16 cellular contexts compared by ENCODE assay signal in the genomic region with DNA sequence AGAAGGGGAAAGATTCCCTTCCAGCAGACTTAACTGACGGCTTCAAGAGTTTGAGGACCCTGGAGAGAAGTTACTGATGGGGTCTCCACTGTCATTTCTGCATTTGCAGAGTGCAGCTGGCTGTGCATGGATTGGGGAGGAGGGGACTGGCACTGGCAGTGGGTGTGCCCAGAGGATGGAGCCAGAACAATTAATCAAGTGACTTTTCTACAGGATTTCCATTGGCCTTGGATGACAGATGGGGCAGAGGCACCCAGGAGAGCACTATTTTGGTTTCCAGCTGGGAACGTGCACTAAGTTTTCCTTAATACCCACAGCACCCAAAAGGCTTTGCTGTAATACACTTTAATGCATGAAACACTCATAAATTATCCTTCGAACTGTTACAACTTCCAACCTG. TPM values are rescaled to one million over a fixed set of nuclear protein-coding genes. Genes with fewer than 3 reads are reported as not detected.
A peak's percentile ranks its signal among the peaks of the same experiment; 100 is the strongest.
DNase-seq lines count a peak whose midpoint lies in the region; ATAC-seq, FAIRE-seq and TF ChIP-seq lines count a peak whose summit lies in the region.
"Had no signal": no experiment of that assay in that cellular context is flagged by ENCODE, and none has a peak within 500 bp of the region (broad histone marks: within the 10 kb centered on the region; RNA-seq: fewer than 3 reads in every experiment).

No MANE protein-coding gene starts in this region.

- H3F3A ChIP-seq in neural progenitor cell (ENCODE audit: low read depth), result peaks cover 12% of the 10 kb centered on the region

- no peak for TF ChIP-seq POLR2A in H1 (IDR thresholded peaks at IDR 0.05; ENCODE audit: control extremely low read depth in 1 of 2, low read depth in 2 of 2, low read length in 2 of 2)

- H3K27me3 ChIP-seq in H1 (replicated peaks in 1 of 4; ENCODE audit: control insufficient read depth in 3 of 4, extremely low read depth in 1 of 4, insufficient read depth in 3 of 4, low read length in 3 of 4), result peaks cover 7 to 38% (median 29%) of the 10 kb centered on the region in 4 experiments
- H3K27me3 ChIP-seq in neural progenitor cell, result peaks cover 72% of the 10 kb centered on the region

- no peaks in the 10 kb centered on the region for H3K36me3 ChIP-seq in H1 (ENCODE audit: control insufficient read depth in 2 of 4, insufficient read depth in 4 of 4, low read length in 3 of 4)
- H3K36me3 ChIP-seq in neural progenitor cell, result no peaks in the 10 kb centered on the region
- H3K36me3 ChIP-seq: esophagus squamous epithelium had no signal

- H3K4ac ChIP-seq in H1 (replicated peaks; ENCODE audit: insufficient read length, low read depth, low read length), result no peak overlapping the region

- H3K4me3 ChIP-seq in H1 (ENCODE audit: extremely low read depth in 1 of 4, insufficient read depth in 2 of 4, low read depth in 3 of 4, low read length in 4 of 4) (peak overlapping the region in 2 of 4 experiments; percentile 55 to 83; a peak in 3 of 8 replicates), neural progenitor cell (peak overlapping the region; percentile 70)

- H3K27ac ChIP-seq in H1 (ENCODE audit: low read depth, low read length) (no peak overlapping the region), neural progenitor cell (no peak overlapping the region)
- H3K27ac ChIP-seq: HL-60 had no signal

- peak overlapping the region; percentile 89 for H3K4me3 Mint-ChIP-seq in neural progenitor cell

- H3K4me2 ChIP-seq in H1 (ENCODE audit: insufficient read depth in 1 of 2, low read depth in 2 of 2, low read length in 2 of 2), result peak overlapping the region; percentile 33 to 65; a peak in 3 of 4 replicates
- peak overlapping the region; percentile 97 for H3K4me2 ChIP-seq in neural progenitor cell

- no peak overlapping the region for H3K56ac ChIP-seq in H1 (replicated peaks; ENCODE audit: insufficient read length, low read depth, low read length)

- POLR2A ChIA-PET in H1 (lab: Charles Lee; ENCODE audit: partially characterized antibody), result no interaction called here

- ATAC-seq in activated naive CD4-positive, alpha-beta T cell treated with anti-CD3 and anti-CD28 coated beads, Interleukin-2, amount 50 U/mL, for 72 hours, result no peak
- no peak for ATAC-seq in HG03039 (IDR thresholded peaks at IDR 0.05; ENCODE audit: unreplicated experiment)

- no peak overlapping the region for H2BK120ac ChIP-seq in H1 (replicated peaks; ENCODE audit: low read depth, low read length)

- no peak overlapping the region for H3K18ac ChIP-seq in H1 (ENCODE audit: extremely low read depth, low read length)

- H3K79me2 ChIP-seq in H1 (ENCODE audit: control insufficient read depth in 1 of 2, insufficient read depth in 2 of 2, low read length in 2 of 2), result no peaks in the 10 kb centered on the region
- H3K79me2 ChIP-seq in neural progenitor cell (ENCODE audit: low read depth), result no peaks in the 10 kb centered on the region

- no peaks in the 10 kb centered on the region for H3K79me1 ChIP-seq in H1 (ENCODE audit: low read depth, low read length)

- TF ChIP-seq EP300 in H1 (IDR thresholded peaks at IDR 0.05; ENCODE audit: borderline replicate concordance in 1 of 2, low read depth in 2 of 2, low read length in 2 of 2), result no peak

- peaks cover 36% of the 10 kb centered on the region for H3K27me3 Mint-ChIP-seq in neural progenitor cell (ENCODE audit: insufficient read depth, low read depth)

- H3K23me2 ChIP-seq in H1 (ENCODE audit: low read depth, low read length), result peaks cover 8% of the 10 kb centered on the region; the same call in 1 of the 2 replicates

- H3K27ac Mint-ChIP-seq in neural progenitor cell, result no peak overlapping the region
- no peak overlapping the region for H3K27ac Mint-ChIP-seq in activated naive CD4-positive, alpha-beta T cell treated with anti-CD3 and anti-CD28 coated beads, Interleukin-2, amount 50 U/mL, for 72 hours
- H3K27ac Mint-ChIP-seq: CD8-positive, alpha-beta memory T cell had no signal

- H4K8ac ChIP-seq in H1 (ENCODE audit: extremely low read depth, insufficient read depth, low read length), result no peak overlapping the region

- H3K4me1 Mint-ChIP-seq in neural progenitor cell, result peaks cover 23% of the 10 kb centered on the region
- H3K4me1 Mint-ChIP-seq: CD8-positive, alpha-beta memory T cell had no signal

- no peaks in the 10 kb centered on the region for H3K9me3 ChIP-seq in H1 (ENCODE audit: insufficient read depth in 2 of 2, low read depth in 1 of 2, low read length in 1 of 2)
- H3K9me3 ChIP-seq in neural progenitor cell (ENCODE audit: low read depth), result no peaks in the 10 kb centered on the region
- H3K9me3 ChIP-seq: esophagus squamous epithelium had no signal

- no peak for FAIRE-seq in H1 (lab: Jason Lieb, UNC)
- FAIRE-seq: islet of Langerhans, TTC549 had no signal

- WGBS in H1 (ENCODE audit: extremely low coverage in 1 of 2, insufficient coverage in 1 of 2, insufficient read length in 1 of 2, insufficient replicate concordance in 2 of 2, low coverage in 1 of 2, low lambda C conversion rate in 2 of 2, missing lambda C conversion rate in 1 of 2), 2 experiments, result 57% methylated on average over 3 of the region's 3 CpGs; no CpG with 5 or more reads in 1 of the 2 experiments

- no peak overlapping the region for H4K5ac ChIP-seq in H1 (ENCODE audit: insufficient read length, low read depth, low read length)

- H2BK15ac ChIP-seq in H1 (ENCODE audit: low read length), result no peak overlapping the region

- no peaks in the 10 kb centered on the region for H3K36me3 Mint-ChIP-seq in neural progenitor cell
- no peaks in the 10 kb centered on the region for H3K36me3 Mint-ChIP-seq in activated naive CD4-positive, alpha-beta T cell treated with anti-CD3 and anti-CD28 coated beads, Interleukin-2, amount 50 U/mL, for 72 hours
- H3K36me3 Mint-ChIP-seq: CD8-positive, alpha-beta memory T cell had no signal

- no peak overlapping the region for H3K23ac ChIP-seq in H1 (ENCODE audit: insufficient read length)

- H3K14ac ChIP-seq in H1 (ENCODE audit: insufficient read length), result no peak overlapping the region

- H4K20me1 ChIP-seq in H1 (replicated peaks in 1 of 2; ENCODE audit: control insufficient read depth in 1 of 2, insufficient read depth in 2 of 2, low read length in 2 of 2), result peaks cover 0 to 2% of the 10 kb centered on the region in 2 experiments
- no peaks in the 10 kb centered on the region for H4K20me1 ChIP-seq in neural progenitor cell (ENCODE audit: low read depth)

- H3K4me1 ChIP-seq in H1 (replicated peaks in 1 of 4; ENCODE audit: control insufficient read depth in 3 of 4, insufficient read depth in 4 of 4, low read length in 3 of 4) (peaks cover 0 to 7% (median 0%) of the 10 kb centered on the region in 4 experiments; a peak in 4 of 7 replicates), neural progenitor cell (peaks cover 18% of the 10 kb centered on the region)

- H3K9ac ChIP-seq in H1 (replicated peaks in 1 of 4; ENCODE audit: extremely low read depth in 1 of 4, low read depth in 3 of 4, low read length in 3 of 4) (no peak overlapping the region), neural progenitor cell (no peak overlapping the region)

- CTCF ChIA-PET in H1 (lab: Charles Lee; ENCODE audit: partially characterized antibody), result interaction anchor here (1.2 to 3.4 kb wide), 5 partner anchors 9 to 160 kb away, joined by 3 to 13 read pairs (median 4); no protein-coding TSS in a partner anchor

- no peak for TF ChIP-seq RAD21 in H1 (IDR thresholded peaks at IDR 0.05 in 1 of 2, conservative IDR thresholded peaks at IDR 0.05 in 1 of 2; ENCODE audit: low read depth in 2 of 2, low read length in 2 of 2)

- no peak overlapping the region for H4K91ac ChIP-seq in H1 (replicated peaks; ENCODE audit: insufficient read length, low read length)

- TF ChIP-seq CTCF in H1 (IDR thresholded peaks at IDR 0.05; ENCODE audit: control extremely low read depth in 1 of 3, insufficient read depth in 1 of 3, low read depth in 1 of 3, low read length in 3 of 3) (no peak), neural progenitor cell (IDR thresholded peaks at IDR 0.05) (no peak)

- H2BK5ac ChIP-seq in H1 (ENCODE audit: low read depth, low read length), result no peak overlapping the region

- DNase-seq in D341Med (ENCODE audit: low spot score) (peak; percentile 52), NCI-H1105 treated with DMSO at 0.1 percent for 48 hours (lab: John Stamatoyannopoulos, UW) (peak; percentile 57), H1 (ENCODE audit: low read depth in 1 of 2, low spot score in 2 of 2) (no peak), neural progenitor cell (ENCODE audit: low spot score) (no peak), amygdala (lab: John Stamatoyannopoulos, UW) (no peak), OCI-M2 (lab: John Stamatoyannopoulos, UW; ENCODE audit: unreplicated experiment) (no peak)
- DNase-seq in activated naive CD4-positive, alpha-beta T cell treated with anti-CD3 and anti-CD28 coated beads, Interleukin-2, amount 50 U/mL, for 72 hours (ENCODE audit: low spot score in 2 of 2), result no peak
- DNase-seq: activated naive CD4-positive, alpha-beta T cell treated with Interleukin-2 at 50 U/mL for 16 hours; CD8-positive, alpha-beta memory T cell; cerebellar nuclear complex; esophagus squamous epithelium; NCI-H446 had no signal

- H2AFZ ChIP-seq in H1 (ENCODE audit: low read length) (no peak overlapping the region), neural progenitor cell (replicated peaks) (no peak overlapping the region)

- H3K9me3 Mint-ChIP-seq in neural progenitor cell, result no peaks in the 10 kb centered on the region
- no peaks in the 10 kb centered on the region for H3K9me3 Mint-ChIP-seq in activated naive CD4-positive, alpha-beta T cell treated with anti-CD3 and anti-CD28 coated beads, Interleukin-2, amount 50 U/mL, for 72 hours

- no peak overlapping the region for H2BK20ac ChIP-seq in H1 (ENCODE audit: low read length)

- no peak overlapping the region for H2BK12ac ChIP-seq in H1 (ENCODE audit: low read depth, low read length)

- H2AK5ac ChIP-seq in H1 (ENCODE audit: low read depth, low read length), result no peak overlapping the region

TF ChIP-seq in H1, 55 proteins besides CTCF, POLR2A, EP300 and RAD21 (continues in another document):
- TF ChIP-seq SIRT6 (IDR thresholded peaks at IDR 0.05; ENCODE audit: low read length) (no peak), YY1 (IDR thresholded peaks at IDR 0.05; ENCODE audit: low read depth, low read length) (no peak), SRF (IDR thresholded peaks at IDR 0.05; ENCODE audit: low read depth, low read length) (no peak), CREB1 (IDR thresholded peaks at IDR 0.05) (no peak), TEAD4 (IDR thresholded peaks at IDR 0.05; ENCODE audit: low read depth, low read length) (no peak)

RNA-seq across cellular contexts. Expression of gene NGF, which starts 1.3 kb away (rescaled TPM):
- total RNA-seq in H1 (2021; fragmentation: NEBNext Ultra II Directional; extraction: Animal tissue kit (Norgen Biotek cat#: 25700)), result 0.63 TPM in 1 of 2 replicates, not detected in the other
- polyA plus RNA-seq in H1 (2011; rRNA removed), result 1.6 TPM in 2 replicates
- 1.3 TPM for polyA plus RNA-seq in H1 (2011; cell fraction: cytosol; rRNA removed)
- polyA plus RNA-seq in H1 (2011; cell fraction: nucleus; rRNA removed), result 1.5 TPM
- polyA plus RNA-seq in H1 (2012, experiment 1 of 2), result 0.47 to 1.1 TPM (median 0.65 TPM) in 4 replicates
- polyA plus RNA-seq in H1 (2012, experiment 2 of 2), result 0.87 TPM
- polyA plus RNA-seq in H1 (2013, experiment 1 of 2), result 0.28 TPM
- polyA plus RNA-seq in H1 (2013, experiment 2 of 2), result 0.44 TPM
- 0.54 and 0.73 TPM in 2 replicates for polyA minus RNA-seq in H1 (2011; rRNA and poly(A)+ RNA removed)
- polyA minus RNA-seq in H1 (2011; cell fraction: cytosol; rRNA and poly(A)+ RNA removed), result not detected
- not detected for polyA minus RNA-seq in H1 (2011; cell fraction: nucleus; rRNA and poly(A)+ RNA removed)
- total RNA-seq in neural progenitor cell (ENCODE audit: low replicate concordance), result not detected in 2 replicates
- total RNA-seq in activated naive CD4-positive, alpha-beta T cell treated with anti-CD3 and anti-CD28 coated beads, Interleukin-2, amount 50 U/mL, for 72 hours, result not detected
- total RNA-seq: CD8-positive, alpha-beta memory T cell had no signal
- polyA plus RNA-seq: CD8-positive, alpha-beta memory T cell had no signal

Comparison
In these comparisons a context has a peak if more than half of its experiments do, and no peak if none do; other contexts are left out.
1. DNase-seq: peak in D341Med (single experiment) and NCI-H1105 treated with DMSO at 0.1 percent for 48 hours (single experiment); none in H1 (0 of 2), neural progenitor cell (single experiment), amygdala (0 of 56), OCI-M2 (single experiment) and activated naive CD4-positive, alpha-beta T cell treated with anti-CD3 and anti-CD28 coated beads, Interleukin-2, amount 50 U/mL, for 72 hours (0 of 2).